In genomic region chrX:153966283-153966688, GRCh38 we compare ENCODE assay signal across 11 cellular contexts. TPM values are rescaled to one million over a fixed set of nuclear protein-coding genes. Genes with fewer than 3 reads are reported as not detected.
A peak's percentile ranks its signal among the peaks of the same experiment; 100 is the strongest.
DNase-seq lines count a peak whose midpoint lies in the region; ATAC-seq and TF ChIP-seq lines count a peak whose summit lies in the region.
"Had no signal": no experiment of that assay in that cellular context is flagged by ENCODE, and none has a peak within 500 bp of the region (broad histone marks: within the 10 kb centered on the region; RNA-seq: fewer than 3 reads in every experiment).

No MANE protein-coding gene starts in this region.

- intact Hi-C loops in OCI-LY7 (cut with micrococcal nuclease; ENCODE audit: unreplicated experiment) = loop anchor here (5.0 kb wide), 1 partner anchor 174 kb away; the partner anchor contains the start of genes IDH3G and SSR4
- intact Hi-C loops in dendritic cell treated with granulocyte-macrophage colony-stimulating factor and Interleukin-4, amounts not matched to agents 40 ng/mL and 50 ng/mL, for 4 days (cut with micrococcal nuclease) = no loop called here

- ATAC-seq in CD4-positive, CD25-positive, alpha-beta regulatory T cell (ENCODE audit: low read depth in 2 of 2) = no peak
- ATAC-seq: HCT116 had no signal

- H3K4me3 ChIP-seq in CD4-positive, CD25-positive, alpha-beta regulatory T cell (ENCODE audit: low read depth, low read length) = peak overlapping the region; percentile 73
- H3K4me3 ChIP-seq in OCI-LY7 (ENCODE audit: low read depth, low read length, poor library complexity, severe bottlenecking) = peak overlapping the region; percentile 78
- H3K4me3 ChIP-seq in neural progenitor cell = no peak overlapping the region

- no peak for DNase-seq in CD4-positive, CD25-positive, alpha-beta regulatory T cell
- DNase-seq in OCI-LY7 (ENCODE audit: low spot score) (no peak), neural progenitor cell (ENCODE audit: low spot score) (no peak), NCI-H1930 (lab: John Stamatoyannopoulos, UW) (no peak), NCI-H187 (lab: John Stamatoyannopoulos, UW) (no peak), progenitor cell of endocrine pancreas (ENCODE audit: low spot score, unreplicated experiment) (no peak), NCI-H1092 treated with DMSO at 0.1 percent for 48 hours (lab: John Stamatoyannopoulos, UW) (no peak)
- DNase-seq: DMS153, NCI-H446 treated with DMSO at 0.1 percent for 48 hours had no signal

- no peaks in the 10 kb centered on the region for H3K9me2 ChIP-seq in OCI-LY7 (ENCODE audit: insufficient read depth, low read length)

- TF ChIP-seq CTCF in OCI-LY7 (conservative IDR thresholded peaks at IDR 0.05; ENCODE audit: low read length) (no peak), neural progenitor cell (IDR thresholded peaks at IDR 0.05) (no peak), progenitor cell of endocrine pancreas (IDR thresholded peaks at IDR 0.05; ENCODE audit: unreplicated experiment) (no peak)

- H3K4me3 Mint-ChIP-seq in CD4-positive, CD25-positive, alpha-beta regulatory T cell = peak overlapping the region in 2 of 4 donors; percentile 34 to 100
- H3K4me3 Mint-ChIP-seq in dendritic cell treated with granulocyte-macrophage colony-stimulating factor and Interleukin-4, amounts not matched to agents 40 ng/mL and 50 ng/mL, for 4 days = no peak overlapping the region
- H3K4me3 Mint-ChIP-seq in neural progenitor cell = peak overlapping the region; percentile 63
- H3K4me3 Mint-ChIP-seq in progenitor cell of endocrine pancreas (ENCODE audit: low read depth) = no peak overlapping the region

- H3K4me2 ChIP-seq in OCI-LY7 (ENCODE audit: low read length) (peak overlapping the region; percentile 100), neural progenitor cell (no peak overlapping the region)

- peaks cover 14% of the 10 kb centered on the region; the same call in 1 of the 2 replicates for H4K20me1 ChIP-seq in OCI-LY7 (ENCODE audit: insufficient read depth, low read length)
- peaks cover 60% of the 10 kb centered on the region for H4K20me1 ChIP-seq in neural progenitor cell (ENCODE audit: low read depth)

- H3K36me3 ChIP-seq in CD4-positive, CD25-positive, alpha-beta regulatory T cell (ENCODE audit: control insufficient read depth, insufficient read depth, low read length) = peaks cover 27% of the 10 kb centered on the region
- peaks cover 86% of the 10 kb centered on the region for H3K36me3 ChIP-seq in OCI-LY7 (ENCODE audit: insufficient read depth, low read length)
- no peaks in the 10 kb centered on the region for H3K36me3 ChIP-seq in neural progenitor cell

- H3K27me3 ChIP-seq in CD4-positive, CD25-positive, alpha-beta regulatory T cell (ENCODE audit: control insufficient read depth, insufficient read depth, low read length) = no peaks in the 10 kb centered on the region
- no peaks in the 10 kb centered on the region for H3K27me3 ChIP-seq in neural progenitor cell

- CTCF ChIA-PET in OCI-LY7 (lab: Charles Lee; ENCODE audit: unreplicated experiment) = interaction anchor here (1.0 to 1.1 kb wide), 2 partner anchors 13 to 40 kb away, joined by 3 read pairs; no protein-coding TSS in a partner anchor

- BruUV-seq in OCI-LY7 (replicated peaks; lab: Mats Ljungman, UMichigan) = no TSS peak

- peaks cover 42% of the 10 kb centered on the region for H3K4me1 ChIP-seq in CD4-positive, CD25-positive, alpha-beta regulatory T cell (ENCODE audit: control insufficient read depth, insufficient read depth, low read length, poor library complexity, severe bottlenecking)
- H3K4me1 ChIP-seq in OCI-LY7 (ENCODE audit: insufficient read depth, low read length, poor library complexity, severe bottlenecking) = peaks cover 33% of the 10 kb centered on the region
- H3K4me1 ChIP-seq in neural progenitor cell = peaks cover 18% of the 10 kb centered on the region

- peaks cover 16% of the 10 kb centered on the region for H3F3A ChIP-seq in neural progenitor cell (ENCODE audit: low read depth)

- H3K4me1 Mint-ChIP-seq in CD4-positive, CD25-positive, alpha-beta regulatory T cell = peaks cover 0 to 51% (median 12%) of the 10 kb centered on the region in 4 donors
- peaks cover 38% of the 10 kb centered on the region for H3K4me1 Mint-ChIP-seq in dendritic cell treated with granulocyte-macrophage colony-stimulating factor and Interleukin-4, amounts not matched to agents 40 ng/mL and 50 ng/mL, for 4 days (ENCODE audit: low read depth)
- peaks cover 36% of the 10 kb centered on the region for H3K4me1 Mint-ChIP-seq in neural progenitor cell
- H3K4me1 Mint-ChIP-seq in progenitor cell of endocrine pancreas (ENCODE audit: low read depth) = peaks cover 22% of the 10 kb centered on the region

- H2AFZ ChIP-seq in OCI-LY7 (ENCODE audit: low read length) = no peak overlapping the region
- no peak overlapping the region for H2AFZ ChIP-seq in neural progenitor cell (replicated peaks)

- POLR2A ChIA-PET in OCI-LY7 (lab: Charles Lee) = interaction anchor here (1.1 to 1.5 kb wide), 3 partner anchors 9 to 39 kb away, joined by 4 to 6 read pairs (median 4); no protein-coding TSS in a partner anchor

- H3K36me3 Mint-ChIP-seq in CD4-positive, CD25-positive, alpha-beta regulatory T cell = peaks cover 11% of the 10 kb centered on the region
- peaks cover 82% of the 10 kb centered on the region for H3K36me3 Mint-ChIP-seq in dendritic cell treated with granulocyte-macrophage colony-stimulating factor and Interleukin-4, amounts not matched to agents 40 ng/mL and 50 ng/mL, for 4 days (ENCODE audit: low read depth)
- H3K36me3 Mint-ChIP-seq in neural progenitor cell = peaks cover 6% of the 10 kb centered on the region
- H3K36me3 Mint-ChIP-seq in progenitor cell of endocrine pancreas (ENCODE audit: insufficient read depth) = peaks cover 2% of the 10 kb centered on the region

- H3K9me3 ChIP-seq in CD4-positive, CD25-positive, alpha-beta regulatory T cell (ENCODE audit: control insufficient read depth in 2 of 2, low read length in 2 of 2) = no peaks in the 10 kb centered on the region
- H3K9me3 ChIP-seq in OCI-LY7 (ENCODE audit: low read length) (no peaks in the 10 kb centered on the region), neural progenitor cell (ENCODE audit: low read depth) (no peaks in the 10 kb centered on the region)

- H3K27ac ChIP-seq in CD4-positive, CD25-positive, alpha-beta regulatory T cell (ENCODE audit: insufficient read depth, low read length, poor library complexity, severe bottlenecking) = peak overlapping the region; percentile 97
- H3K27ac ChIP-seq in OCI-LY7 (ENCODE audit: low read depth, low read length, poor library complexity, severe bottlenecking) (no peak overlapping the region), neural progenitor cell (no peak overlapping the region)

- H3K79me2 ChIP-seq in OCI-LY7 (ENCODE audit: insufficient read depth, low read depth, low read length) (peaks cover 82% of the 10 kb centered on the region), neural progenitor cell (ENCODE audit: low read depth) (peaks cover 84% of the 10 kb centered on the region)

- H3K9ac ChIP-seq in neural progenitor cell = no peak overlapping the region

- H3K9me3 Mint-ChIP-seq in CD4-positive, CD25-positive, alpha-beta regulatory T cell = peaks cover 0 to 1% (median 0%) of the 10 kb centered on the region in 7 donors
- H3K9me3 Mint-ChIP-seq in dendritic cell treated with granulocyte-macrophage colony-stimulating factor and Interleukin-4, amounts not matched to agents 40 ng/mL and 50 ng/mL, for 4 days = no peaks in the 10 kb centered on the region
- no peaks in the 10 kb centered on the region for H3K9me3 Mint-ChIP-seq in neural progenitor cell
- no peaks in the 10 kb centered on the region for H3K9me3 Mint-ChIP-seq in progenitor cell of endocrine pancreas (ENCODE audit: low read depth)

- H3K27me3 Mint-ChIP-seq in CD4-positive, CD25-positive, alpha-beta regulatory T cell = peaks cover under 1% of the 10 kb centered on the region
- no peaks in the 10 kb centered on the region for H3K27me3 Mint-ChIP-seq in dendritic cell treated with granulocyte-macrophage colony-stimulating factor and Interleukin-4, amounts not matched to agents 40 ng/mL and 50 ng/mL, for 4 days
- H3K27me3 Mint-ChIP-seq in neural progenitor cell (ENCODE audit: insufficient read depth, low read depth) = peaks cover 18% of the 10 kb centered on the region
- H3K27me3 Mint-ChIP-seq in progenitor cell of endocrine pancreas = no peaks in the 10 kb centered on the region

- peak overlapping the region in 2 of 3 donors; percentile 89 to 94 for H3K27ac Mint-ChIP-seq in CD4-positive, CD25-positive, alpha-beta regulatory T cell
- H3K27ac Mint-ChIP-seq in dendritic cell treated with granulocyte-macrophage colony-stimulating factor and Interleukin-4, amounts not matched to agents 40 ng/mL and 50 ng/mL, for 4 days = peak overlapping the region; percentile 35
- H3K27ac Mint-ChIP-seq in neural progenitor cell (peak overlapping the region; percentile 87), progenitor cell of endocrine pancreas (no peak overlapping the region)

RNA-seq across cellular contexts. Expression of gene HCFC1, which starts 5.3 kb away (rescaled TPM):
- total RNA-seq in CD4-positive, CD25-positive, alpha-beta regulatory T cell = 71.6 TPM
- 1 to 10 TPM; 3.0 to 4.3 (median 3.6) TPM for polyA plus RNA-seq in CD4-positive, CD25-positive, alpha-beta regulatory T cell
- total RNA-seq in OCI-LY7 (2014; rRNA removed; shearing (Covaris generic)) = 51.9 and 64.2 TPM in 2 replicates
- 134 TPM in 2 replicates for total RNA-seq in OCI-LY7 (2022)
- 20.7 and 57.7 TPM in 2 replicates for total RNA-seq in neural progenitor cell (ENCODE audit: low replicate concordance)
- 105 and 121 TPM in 2 replicates for total RNA-seq in progenitor cell of endocrine pancreas

RNA-seq across cellular contexts. Expression of gene TMEM187, which starts 6.3 kb away (rescaled TPM):
- 6.0 TPM for total RNA-seq in CD4-positive, CD25-positive, alpha-beta regulatory T cell
- 10 to 100 TPM; 16.1 to 21.0 (median 17.7) TPM for polyA plus RNA-seq in CD4-positive, CD25-positive, alpha-beta regulatory T cell
- total RNA-seq in OCI-LY7 (2014; rRNA removed; shearing (Covaris generic)) = 0.85 and 1.4 TPM in 2 replicates
- total RNA-seq in OCI-LY7 (2022) (3.2 and 4.5 TPM in 2 replicates), neural progenitor cell (ENCODE audit: low replicate concordance) (2.4 and 6.8 TPM in 2 replicates), progenitor cell of endocrine pancreas (10.2 and 11.7 TPM in 2 replicates)

RNA-seq across cellular contexts. Expression of gene RENBP, which starts 21.8 kb away (rescaled TPM):
- 15.3 TPM for total RNA-seq in CD4-positive, CD25-positive, alpha-beta regulatory T cell
- polyA plus RNA-seq in CD4-positive, CD25-positive, alpha-beta regulatory T cell = 1 to 10 TPM in 2 of 4 donors, under 1 TPM in 2; 0.62 to 1.9 (median 1.1) TPM
- total RNA-seq in OCI-LY7 (2014; rRNA removed; shearing (Covaris generic)) = 2.8 and 3.6 TPM in 2 replicates
- 6.2 and 6.8 TPM in 2 replicates for total RNA-seq in OCI-LY7 (2022)
- total RNA-seq in neural progenitor cell (ENCODE audit: low replicate concordance) = 5.4 and 9.3 TPM in 2 replicates
- 2.5 and 3.3 TPM in 2 replicates for total RNA-seq in progenitor cell of endocrine pancreas

RNA-seq across cellular contexts. Expression of gene NAA10, which starts 31.4 kb away (rescaled TPM):
- 70.0 TPM for total RNA-seq in CD4-positive, CD25-positive, alpha-beta regulatory T cell
- polyA plus RNA-seq in CD4-positive, CD25-positive, alpha-beta regulatory T cell = 10 to 100 TPM; 72.4 to 99.8 (median 82.3) TPM
- total RNA-seq in OCI-LY7 (2014; rRNA removed; shearing (Covaris generic)) = 77.5 and 82.7 TPM in 2 replicates
- total RNA-seq in OCI-LY7 (2022) (90.5 and 105 TPM in 2 replicates), neural progenitor cell (ENCODE audit: low replicate concordance) (55.5 and 113 TPM in 2 replicates), progenitor cell of endocrine pancreas (85.3 and 86.3 TPM in 2 replicates)

RNA-seq across cellular contexts. Expression of gene ARHGAP4, which starts 40.2 kb away (rescaled TPM):
- total RNA-seq in CD4-positive, CD25-positive, alpha-beta regulatory T cell = 459 TPM
- polyA plus RNA-seq in CD4-positive, CD25-positive, alpha-beta regulatory T cell = 10 to 100 TPM; 73.5 to 89.9 (median 80.2) TPM
- total RNA-seq in OCI-LY7 (2014; rRNA removed; shearing (Covaris generic)) = 126 and 127 TPM in 2 replicates
- total RNA-seq in OCI-LY7 (2022) (119 and 128 TPM in 2 replicates), neural progenitor cell (ENCODE audit: low replicate concordance) (5.1 and 17.9 TPM in 2 replicates), progenitor cell of endocrine pancreas (16.4 and 16.7 TPM in 2 replicates)
